In genomic region chr2:195560209-195560907, GRCh38 we compare ENCODE assay signal across 13 cellular contexts.
DNase-seq lines count a peak whose midpoint lies in the region; ATAC-seq and TF ChIP-seq lines count a peak whose summit lies in the region.
"Had no signal": no experiment of that assay in that cellular context is flagged by ENCODE, and none has a peak within 500 bp of the region (broad histone marks: within the 10 kb centered on the region; RNA-seq: fewer than 3 reads in every experiment).

No MANE protein-coding gene starts in this region.

- peak overlapping the region; percentile 92 for H4K91ac ChIP-seq in IMR-90 (ENCODE audit: insufficient read depth, low read depth, low read length)

- peak; percentile 53 for DNase-seq in IMR-90
- no peak for DNase-seq in mesothelial cell of epicardium (ENCODE audit: low spot score in 2 of 2, unreplicated experiment in 2 of 2)
- no peak for DNase-seq in sciatic nerve (ENCODE audit: low spot score)
- no peak for DNase-seq in NK-92 treated with Interleukin-12 subunit alpha and Interleukin-12 subunit beta, amount 100 ng/mL, for 24 hours (lab: John Stamatoyannopoulos, UW)
- DNase-seq in Caco-2, result no peak
- DNase-seq in KBM-7, result no peak
- DNase-seq: foreskin melanocyte, NCI-H1436 treated with DMSO at 0.1 percent for 48 hours, posterior cingulate gyrus, tibial artery had no signal

- H2AFZ ChIP-seq in IMR-90 (replicated peaks; ENCODE audit: low read length, poor library complexity), result no peak overlapping the region

- peak overlapping the region; percentile 86 for H3K56ac ChIP-seq in IMR-90 (ENCODE audit: extremely low read depth, insufficient read depth, low read length)

- H3K9me1 ChIP-seq in IMR-90 (ENCODE audit: insufficient read depth, low read length), result peaks cover 3% of the 10 kb centered on the region; the same call in 1 of the 2 replicates

- H3K27me3 Mint-ChIP-seq in activated naive CD8-positive, alpha-beta T cell, result no peaks in the 10 kb centered on the region
- no peaks in the 10 kb centered on the region for H3K27me3 Mint-ChIP-seq in mesothelial cell of epicardium (ENCODE audit: low read depth)
- H3K27me3 Mint-ChIP-seq in Caco-2 (ENCODE audit: insufficient read depth, unreplicated experiment), result no peaks in the 10 kb centered on the region

- TF ChIP-seq CTCF in IMR-90 (conservative IDR thresholded peaks at IDR 0.05; ENCODE audit: low read depth, low read length), result no peak
- no peak for TF ChIP-seq CTCF in mesothelial cell of epicardium (IDR thresholded peaks at IDR 0.05; ENCODE audit: unreplicated experiment)
- TF ChIP-seq CTCF in Caco-2 (IDR thresholded peaks at IDR 0.05; ENCODE audit: insufficient read depth in 1 of 2, low read depth in 1 of 2, low read length in 1 of 2, severe bottlenecking in 1 of 2, unreplicated experiment in 1 of 2), result no peak

- H2BK120ac ChIP-seq in IMR-90 (ENCODE audit: low read depth, low read length), result peak overlapping the region; percentile 98

- peaks cover 12% of the 10 kb centered on the region for H3K9me3 ChIP-seq in BLaER1
- H3K9me3 ChIP-seq in IMR-90 (ENCODE audit: control insufficient read depth, insufficient read depth, low read length), result no peaks in the 10 kb centered on the region
- H3K9me3 ChIP-seq in Caco-2, result no peaks in the 10 kb centered on the region
- H3K9me3 ChIP-seq: tibial artery had no signal

- H2AK5ac ChIP-seq in IMR-90 (ENCODE audit: low read depth, low read length), result peak overlapping the region; percentile 100

- POLR2A ChIA-PET in IMR-90 (lab: Charles Lee; ENCODE audit: unreplicated experiment) (interaction anchor here (0.6 to 2.5 kb wide), 4 partner anchors 55 to 548 kb away, joined by 3 to 12 read pairs (median 4); partner anchors contain the start of gene SLC39A10), Caco-2 (lab: Charles Lee) (interaction anchor here (0.6 kb wide), 1 partner anchor 96 kb away, joined by 6 read pairs; no protein-coding TSS in a partner anchor)

- TF ChIP-seq POLR2A in IMR-90 (IDR thresholded peaks at IDR 0.05; ENCODE audit: low read depth, low read length), result no peak

- peaks cover 69% of the 10 kb centered on the region for H3K4me1 Mint-ChIP-seq in activated naive CD8-positive, alpha-beta T cell (ENCODE audit: low read depth)
- H3K4me1 Mint-ChIP-seq in mesothelial cell of epicardium (peaks cover 20% of the 10 kb centered on the region), Caco-2 (ENCODE audit: low read depth, unreplicated experiment) (peaks cover 13% of the 10 kb centered on the region)

- in situ Hi-C loops in IMR-90 (cut with MboI; ENCODE audit: low sequenced_read_pairs) (loop anchor here (5.0 kb wide), 1 partner anchor 97 kb away; the partner anchor contains the start of gene SLC39A10), KBM-7 (cut with MboI; ENCODE audit: low pct_unique_long_range_greater_than_20kb, low sequenced_read_pairs) (no loop called here)

- H3K9me3 Mint-ChIP-seq in activated naive CD8-positive, alpha-beta T cell (ENCODE audit: low read depth), result peaks cover 4% of the 10 kb centered on the region
- H3K9me3 Mint-ChIP-seq in mesothelial cell of epicardium (peaks cover 4% of the 10 kb centered on the region), Caco-2 (ENCODE audit: unreplicated experiment) (no peaks in the 10 kb centered on the region)

- peak overlapping the region; percentile 100 for H2BK5ac ChIP-seq in IMR-90 (ENCODE audit: low read depth, low read length, poor library complexity, severe bottlenecking)

- H3K36me3 ChIP-seq in BLaER1 (no peaks in the 10 kb centered on the region), IMR-90 (ENCODE audit: control insufficient read depth, insufficient read depth, low read length) (no peaks in the 10 kb centered on the region), Caco-2 (ENCODE audit: control insufficient read depth, insufficient read depth, low read length) (no peaks in the 10 kb centered on the region)
- H3K36me3 ChIP-seq: tibial artery had no signal

- H3K4me2 ChIP-seq in BLaER1 (peak overlapping the region; percentile 72), IMR-90 (ENCODE audit: low read depth, low read length) (peak overlapping the region; percentile 11; the same call in 1 of the 2 replicates)

- no CpG with 5 or more reads among the region's 10 CpGs for WGBS in IMR-90 (ENCODE audit: extremely low coverage in 2 of 2, insufficient read length in 1 of 2), 2 experiments

- H3K27ac Mint-ChIP-seq in activated naive CD8-positive, alpha-beta T cell, result peak overlapping the region; percentile 91
- peak overlapping the region; percentile 2 for H3K27ac Mint-ChIP-seq in mesothelial cell of epicardium
- no peak overlapping the region for H3K27ac Mint-ChIP-seq in Caco-2 (ENCODE audit: unreplicated experiment)

- TF ChIP-seq RAD21 in IMR-90 (IDR thresholded peaks at IDR 0.05; ENCODE audit: low read length), result no peak

- peak overlapping the region; percentile 90 for H3K14ac ChIP-seq in IMR-90 (replicated peaks; ENCODE audit: low read depth, low read length)

- H3K9ac ChIP-seq in BLaER1 (0 out of 2 replicates have a peak overlapping the region, but pooled peaks have one; percentile 18), IMR-90 (ENCODE audit: low read depth, low read length) (peak overlapping the region; percentile 77)

- H3K23ac ChIP-seq in IMR-90 (ENCODE audit: low read depth, low read length), result peak overlapping the region; percentile 93; the same call in 1 of the 2 replicates

- H3K36me3 Mint-ChIP-seq in activated naive CD8-positive, alpha-beta T cell, result peaks cover 7% of the 10 kb centered on the region
- H3K36me3 Mint-ChIP-seq in mesothelial cell of epicardium, result no peaks in the 10 kb centered on the region
- no peaks in the 10 kb centered on the region for H3K36me3 Mint-ChIP-seq in Caco-2 (ENCODE audit: insufficient read depth, unreplicated experiment)

- peak overlapping the region; percentile 96 for H4K5ac ChIP-seq in IMR-90 (ENCODE audit: low read depth, low read length)

- H3K27ac ChIP-seq in BLaER1 (peak overlapping the region; percentile 79), IMR-90 (ENCODE audit: insufficient read depth, low read length) (peak overlapping the region; percentile 97)
- H3K27ac ChIP-seq: tibial artery had no signal

- no peaks in the 10 kb centered on the region for H3K27me3 ChIP-seq in BLaER1
- no peaks in the 10 kb centered on the region for H3K27me3 ChIP-seq in IMR-90 (ENCODE audit: control insufficient read depth, insufficient read depth, low read length)
- no peaks in the 10 kb centered on the region for H3K27me3 ChIP-seq in Caco-2 (replicated peaks; ENCODE audit: control insufficient read depth, insufficient read depth, low read length)
- H3K27me3 ChIP-seq: tibial artery had no signal

- H3K79me1 ChIP-seq in IMR-90 (ENCODE audit: low read depth in 1 of 2, low read length in 2 of 2), result peaks cover 0 to 7% of the 10 kb centered on the region in 2 experiments; a peak in 2 of 4 replicates

- ATAC-seq in IMR-90 (ENCODE audit: low read depth) (no peak), sciatic nerve (no peak)
- ATAC-seq: left lobe of liver had no signal

- peak overlapping the region; percentile 99 for H2BK20ac ChIP-seq in IMR-90 (ENCODE audit: low read depth, low read length)

- intact Hi-C loops in IMR-90 (cut with micrococcal nuclease), result no loop called here
- intact Hi-C loops in sciatic nerve (cut with DNase I), result no loop called here
- intact Hi-C loops in Caco-2 (cut with micrococcal nuclease; ENCODE audit: unreplicated experiment), result no loop called here

- peak overlapping the region; percentile 97 for H3K4ac ChIP-seq in IMR-90 (ENCODE audit: low read depth, low read length)

- H4K8ac ChIP-seq in IMR-90 (ENCODE audit: low read depth in 2 of 2, low read length in 2 of 2), result peak overlapping the region; percentile 85 to 95

- dilution Hi-C loops in IMR-90 (cut with HindIII; ENCODE audit: low sequenced_read_pairs, unreplicated experiment), result no loop called here

- peak overlapping the region; percentile 100 for H3K18ac ChIP-seq in IMR-90 (ENCODE audit: low read depth, low read length)

- H3K4me3 Mint-ChIP-seq in activated naive CD8-positive, alpha-beta T cell, result peak overlapping the region; percentile 86
- H3K4me3 Mint-ChIP-seq in mesothelial cell of epicardium (no peak overlapping the region), Caco-2 (ENCODE audit: unreplicated experiment) (no peak overlapping the region)

- H3K4me3 ChIP-seq in BLaER1 (no peak overlapping the region; the same call in 1 of the 2 replicates), IMR-90 (ENCODE audit: insufficient read depth, low read depth, low read length) (no peak overlapping the region), Caco-2 (ENCODE audit: low read depth, low read length) (no peak overlapping the region)
- H3K4me3 ChIP-seq: tibial artery had no signal

- no peak overlapping the region for H2AK9ac ChIP-seq in IMR-90 (replicated peaks; ENCODE audit: low read depth, low read length, poor library complexity)

- peak overlapping the region; percentile 98 for H2BK15ac ChIP-seq in IMR-90 (ENCODE audit: low read depth, low read length)

- BruUV-seq in IMR-90 (replicated peaks; lab: Mats Ljungman, UMichigan) (no TSS peak), Caco-2 (replicated peaks; lab: Mats Ljungman, UMichigan) (no TSS peak)

- CTCF ChIA-PET in IMR-90 (lab: Yijun Ruan, JAX), result interaction anchor here (0.5 to 1.7 kb wide), 4 partner anchors 100 to 1028 kb away, joined by 3 to 6 read pairs (median 4); partner anchors contain the start of gene DNAH7
- CTCF ChIA-PET in Caco-2 (lab: Charles Lee), result no interaction called here

- H4K20me1 ChIP-seq in BLaER1, result no peaks in the 10 kb centered on the region
- no peaks in the 10 kb centered on the region for H4K20me1 ChIP-seq in IMR-90 (ENCODE audit: insufficient read depth, low read length)

- H3K4me1 ChIP-seq in BLaER1 (peaks cover 68% of the 10 kb centered on the region), IMR-90 (ENCODE audit: control insufficient read depth, insufficient read depth, low read length) (peaks cover 20% of the 10 kb centered on the region), Caco-2 (0 out of 2 replicates have a peak, but pooled peaks cover 5% of the 10 kb centered on the region)
- H3K4me1 ChIP-seq: tibial artery had no signal

TF ChIP-seq in IMR-90, 13 proteins besides CTCF, POLR2A, EP300 and RAD21 (continues in another document):
- TF ChIP-seq USF2 (IDR thresholded peaks at IDR 0.05; ENCODE audit: low read depth, low read length) (no peak), MAFK (IDR thresholded peaks at IDR 0.05; ENCODE audit: low read depth, low read length) (no peak), SMC3 (IDR thresholded peaks at IDR 0.05; ENCODE audit: low read depth, low read length) (no peak), MXI1 (IDR thresholded peaks at IDR 0.05; ENCODE audit: borderline replicate concordance, low read depth, low read length) (no peak), MAZ (IDR thresholded peaks at IDR 0.05; ENCODE audit: borderline replicate concordance, low read depth, low read length) (no peak), NFE2L2 (IDR thresholded peaks at IDR 0.05; ENCODE audit: low read depth, low read length) (no peak), RCOR1 (IDR thresholded peaks at IDR 0.05; ENCODE audit: insufficient replicate concordance, low read length) (no peak)
